8 cellular contexts compared by ENCODE assay signal in genomic region chr3:39148116-39149058, GRCh38. TPM values are rescaled to one million over a fixed set of nuclear protein-coding genes. Genes with fewer than 3 reads are reported as not detected.
DNase-seq lines count a peak whose midpoint lies in the region; ATAC-seq and TF ChIP-seq lines count a peak whose summit lies in the region.

No MANE protein-coding gene starts in this region.

- H3K36me3 ChIP-seq in parathyroid adenoma (ENCODE audit: control insufficient read depth, insufficient read depth, low read length): no peaks in the 10 kb centered on the region

- no peak for TF ChIP-seq CTCF in endothelial cell (IDR thresholded peaks at IDR 0.05; ENCODE audit: unreplicated experiment)
- no peak for TF ChIP-seq CTCF in parathyroid adenoma (IDR thresholded peaks at IDR 0.05)

- peak overlapping the region; percentile 100 for H3K27ac ChIP-seq in parathyroid adenoma

- H3K4me2 ChIP-seq in parathyroid adenoma (ENCODE audit: low read length): peak overlapping the region; percentile 59

- no peaks in the 10 kb centered on the region for H3K9me3 ChIP-seq in parathyroid adenoma (ENCODE audit: control insufficient read depth, low read length)

- peak overlapping the region; percentile 96 for H3K4me3 Mint-ChIP-seq in T-helper 1 cell treated with Interleukin-12 subunit alpha and Interleukin-12 subunit beta and Interleukin-4 antibody, amounts not matched to agents 30 μg/mL and 1 μg/mL, for 36 hours
- H3K4me3 Mint-ChIP-seq in endothelial cell (ENCODE audit: unreplicated experiment): peak overlapping the region; percentile 70

- H3K27ac Mint-ChIP-seq in T-helper 1 cell treated with Interleukin-12 subunit alpha and Interleukin-12 subunit beta and Interleukin-4 antibody, amounts not matched to agents 30 μg/mL and 1 μg/mL, for 36 hours: peak overlapping the region; percentile 97
- H3K27ac Mint-ChIP-seq in endothelial cell (ENCODE audit: unreplicated experiment): peak overlapping the region; percentile 99

- peaks cover 65% of the 10 kb centered on the region for H3K4me1 Mint-ChIP-seq in T-helper 1 cell treated with Interleukin-12 subunit alpha and Interleukin-12 subunit beta and Interleukin-4 antibody, amounts not matched to agents 30 μg/mL and 1 μg/mL, for 36 hours (ENCODE audit: low read depth)
- peaks cover 74% of the 10 kb centered on the region for H3K4me1 Mint-ChIP-seq in endothelial cell (ENCODE audit: unreplicated experiment)

- H3K9ac ChIP-seq in parathyroid adenoma: no peak overlapping the region

- ATAC-seq in HG02981 (IDR thresholded peaks at IDR 0.05; ENCODE audit: unreplicated experiment) (peak; percentile 22), HG03469 (IDR thresholded peaks at IDR 0.05; ENCODE audit: unreplicated experiment) (no peak)

- DNase-seq in stimulated activated CD4-positive, alpha-beta T cell treated with anti-CD3 and anti-CD28 coated beads, Interleukin-15, amount 100 ng/mL, for 24 hours: peak; percentile 40
- DNase-seq in stimulated activated CD4-positive, alpha-beta T cell treated with anti-CD3 and anti-CD28 coated beads, Interleukin-4, amount 100 ng/mL, for 1 hour: no peak
- DNase-seq in endothelial cell (ENCODE audit: low spot score) (peak; percentile 23), mucosa of gallbladder (ENCODE audit: low spot score) (no peak)

- peaks cover 53% of the 10 kb centered on the region for H3K79me2 ChIP-seq in parathyroid adenoma

- no peaks in the 10 kb centered on the region for H3K27me3 Mint-ChIP-seq in T-helper 1 cell treated with Interleukin-12 subunit alpha and Interleukin-12 subunit beta and Interleukin-4 antibody, amounts not matched to agents 30 μg/mL and 1 μg/mL, for 36 hours (ENCODE audit: low read depth)
- H3K27me3 Mint-ChIP-seq in endothelial cell (ENCODE audit: unreplicated experiment): peaks cover 30% of the 10 kb centered on the region

- peak overlapping the region; percentile 27 for H3K4me3 ChIP-seq in parathyroid adenoma (ENCODE audit: low read depth, low read length)

- peaks cover 43% of the 10 kb centered on the region for H3K36me3 Mint-ChIP-seq in T-helper 1 cell treated with Interleukin-12 subunit alpha and Interleukin-12 subunit beta and Interleukin-4 antibody, amounts not matched to agents 30 μg/mL and 1 μg/mL, for 36 hours (ENCODE audit: low read depth)
- peaks cover 42% of the 10 kb centered on the region for H3K36me3 Mint-ChIP-seq in endothelial cell (ENCODE audit: low read depth, unreplicated experiment)

- no peaks in the 10 kb centered on the region for H3K9me3 Mint-ChIP-seq in T-helper 1 cell treated with Interleukin-12 subunit alpha and Interleukin-12 subunit beta and Interleukin-4 antibody, amounts not matched to agents 30 μg/mL and 1 μg/mL, for 36 hours
- H3K9me3 Mint-ChIP-seq in endothelial cell (ENCODE audit: unreplicated experiment): no peaks in the 10 kb centered on the region

- H3K4me1 ChIP-seq in parathyroid adenoma: peaks cover 75% of the 10 kb centered on the region

- H2AFZ ChIP-seq in parathyroid adenoma: no peak overlapping the region

- H3K27me3 ChIP-seq in parathyroid adenoma (ENCODE audit: control insufficient read depth, insufficient read depth, low read length): no peaks in the 10 kb centered on the region

RNA-seq across cellular contexts. Expression of gene CSRNP1, which starts 5.0 kb away (rescaled TPM):
- 20.8 TPM for total RNA-seq in endothelial cell (ENCODE audit: unreplicated experiment)
- 21.7 TPM for total RNA-seq in mucosa of gallbladder

RNA-seq across cellular contexts. Expression of gene TTC21A, which starts 40.9 kb away (rescaled TPM):
- total RNA-seq in endothelial cell (ENCODE audit: unreplicated experiment): 41.7 TPM
- total RNA-seq in mucosa of gallbladder: 13.4 TPM

RNA-seq across cellular contexts. Expression of gene GORASP1, which starts 41.0 kb away (rescaled TPM):
- total RNA-seq in endothelial cell (ENCODE audit: unreplicated experiment) (130 TPM), mucosa of gallbladder (84.3 TPM)

RNA-seq across cellular contexts. Expression of gene XIRP1, which starts 44.0 kb away (rescaled TPM):
- total RNA-seq in endothelial cell (ENCODE audit: unreplicated experiment): 0.21 TPM
- 0.09 TPM for total RNA-seq in mucosa of gallbladder

Comparison
In these comparisons a context has a peak if more than half of its experiments do, and no peak if none do; other contexts are left out.
1. DNase-seq: peak in stimulated activated CD4-positive, alpha-beta T cell treated with anti-CD3 and anti-CD28 coated beads, Interleukin-15, amount 100 ng/mL, for 24 hours (single experiment) and endothelial cell (single experiment); none in stimulated activated CD4-positive, alpha-beta T cell treated with anti-CD3 and anti-CD28 coated beads, Interleukin-4, amount 100 ng/mL, for 1 hour (single experiment) and mucosa of gallbladder (single experiment).